ENCODE assay signal across 1 cellular context in the genomic region with DNA sequence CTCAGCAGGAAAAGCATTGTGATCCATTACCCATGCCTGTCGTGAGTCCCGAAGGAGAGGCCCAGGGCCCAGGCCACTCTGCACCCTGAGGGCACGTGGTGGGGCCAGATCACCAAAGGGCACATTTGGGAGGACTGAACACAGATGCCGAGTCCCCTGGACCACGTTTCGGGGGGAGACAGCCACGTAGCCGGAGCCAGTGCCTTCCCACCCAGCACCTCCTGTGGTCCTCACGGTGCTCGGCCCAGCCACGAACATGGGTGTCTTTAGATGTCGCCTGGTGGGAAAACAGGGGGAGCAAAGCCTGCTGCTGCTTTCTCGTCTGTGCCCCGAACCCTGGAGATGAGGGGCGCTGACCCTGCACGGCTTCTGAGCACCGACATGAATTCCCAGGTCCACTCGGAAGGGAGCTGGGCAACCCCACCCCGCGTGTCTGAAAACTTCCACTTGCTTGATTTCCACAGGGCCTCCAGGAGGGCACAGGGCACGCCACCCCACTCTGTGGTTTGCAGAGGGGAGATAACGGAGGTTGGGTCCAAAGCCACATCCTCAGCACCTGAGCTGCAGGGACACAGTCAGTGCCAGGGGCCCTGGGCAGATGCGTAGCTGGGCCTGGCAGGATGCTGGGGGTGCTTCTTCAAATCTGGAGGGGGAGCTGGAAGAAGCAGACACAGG.
TF ChIP-seq lines count a peak whose summit lies in the region.

No MANE protein-coding gene starts in this region.

TF ChIP-seq in GM12878, 131 proteins besides CTCF, POLR2A, EP300 and RAD21:
- TF ChIP-seq, protein P1, sequence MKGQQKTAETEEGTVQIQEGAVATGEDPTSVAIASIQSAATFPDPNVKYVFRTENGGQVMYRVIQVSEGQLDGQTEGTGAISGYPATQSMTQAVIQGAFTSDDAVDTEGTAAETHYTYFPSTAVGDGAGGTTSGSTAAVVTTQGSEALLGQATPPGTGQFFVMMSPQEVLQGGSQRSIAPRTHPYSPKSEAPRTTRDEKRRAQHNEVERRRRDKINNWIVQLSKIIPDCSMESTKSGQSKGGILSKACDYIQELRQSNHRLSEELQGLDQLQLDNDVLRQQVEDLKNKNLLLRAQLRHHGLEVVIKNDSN (IDR thresholded peaks at IDR 0.05; ENCODE audit: borderline replicate concordance, extremely low read length, insufficient read depth, low read depth, low read length): peak; percentile 8
- no peak for TF ChIP-seq PAX5 (IDR thresholded peaks at IDR 0.05; ENCODE audit: borderline replicate concordance, low read depth, low read length)
